ENCODE assay signal across 10 cellular contexts in the genomic region with DNA sequence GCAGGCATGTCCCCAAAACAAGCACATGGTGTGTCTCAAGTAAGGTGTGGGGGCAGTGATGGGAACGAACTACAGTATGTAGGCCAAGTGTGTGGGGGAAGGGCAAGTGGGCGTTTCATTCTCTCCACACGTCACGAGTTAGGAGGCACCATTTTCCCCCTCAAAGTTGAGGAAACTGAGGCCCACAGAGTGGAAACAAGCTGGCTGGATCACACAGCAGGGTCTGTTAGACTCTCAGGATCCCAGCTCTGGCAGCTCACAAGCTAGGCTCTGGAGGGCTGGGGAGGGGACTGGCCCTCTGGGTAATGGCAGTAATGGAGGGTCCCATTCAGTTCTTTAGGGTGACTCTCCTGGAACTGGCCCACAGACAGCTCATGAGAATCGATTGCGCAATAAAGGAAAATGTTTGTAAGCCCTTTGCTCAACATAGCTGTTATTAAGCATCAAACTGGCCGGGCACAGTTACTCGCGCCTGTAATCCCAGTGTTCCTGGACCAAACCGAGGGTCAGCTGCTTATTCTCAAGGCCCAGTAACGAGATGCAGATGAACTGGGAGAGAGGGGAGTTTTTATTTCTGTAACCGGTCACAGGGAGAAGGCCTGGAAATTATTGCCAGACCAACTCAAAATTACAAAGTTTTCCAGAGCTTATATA. TPM values are rescaled to one million over a fixed set of nuclear protein-coding genes. Genes with fewer than 3 reads are reported as not detected.
DNase-seq lines count a peak whose midpoint lies in the region; ATAC-seq lines count a peak whose summit lies in the region.
"Had no signal": no experiment of that assay in that cellular context is flagged by ENCODE, and none has a peak within 500 bp of the region (broad histone marks: within the 10 kb centered on the region; RNA-seq: fewer than 3 reads in every experiment).

No MANE protein-coding gene starts in this region.

- ATAC-seq in activated T-helper 17 cell treated with anti-CD3 and anti-CD28 coated beads, Interleukin-2, amount 50 U/mL, for 72 hours (replicated peaks) = no peak
- ATAC-seq in left ventricle myocardium superior (peak; percentile 83), sciatic nerve (peak; percentile 90), GM21526 (IDR thresholded peaks at IDR 0.05; ENCODE audit: low FRiP score, unreplicated experiment) (no peak)

- H3K4me1 Mint-ChIP-seq in activated T-helper 17 cell treated with anti-CD3 and anti-CD28 coated beads, Interleukin-2, amount 50 U/mL, for 72 hours = peaks cover 8% of the 10 kb centered on the region

- no peaks in the 10 kb centered on the region for H3K27me3 Mint-ChIP-seq in activated T-helper 17 cell treated with anti-CD3 and anti-CD28 coated beads, Interleukin-2, amount 50 U/mL, for 72 hours

- peak overlapping the region; percentile 26 for H3K27ac Mint-ChIP-seq in activated T-helper 17 cell treated with anti-CD3 and anti-CD28 coated beads, Interleukin-2, amount 50 U/mL, for 72 hours

- DNase-seq in GM04503 (ENCODE audit: low read depth) = peak; percentile 49
- peak; percentile 65 for DNase-seq in left ventricle myocardium superior
- DNase-seq in sciatic nerve (ENCODE audit: low spot score) = no peak
- no peak for DNase-seq in NK-92 treated with Interleukin-12 subunit alpha and Interleukin-12 subunit beta, amount 100 ng/mL, for 24 hours (lab: John Stamatoyannopoulos, UW)
- no peak for DNase-seq in activated effector memory CD4-positive, alpha-beta T cell treated with Interleukin-2 at 50 U/mL for 16 hours
- DNase-seq in activated CD4-positive, CD25-positive, alpha-beta regulatory T cell (lab: John Stamatoyannopoulos, UW) = no peak
- DNase-seq: dermis blood vessel endothelial cell, NCI-H1436 treated with DMSO at 0.1 percent for 48 hours had no signal

- H3K4me3 Mint-ChIP-seq in activated T-helper 17 cell treated with anti-CD3 and anti-CD28 coated beads, Interleukin-2, amount 50 U/mL, for 72 hours = no peak overlapping the region

- intact Hi-C loops in left ventricle myocardium superior (cut with micrococcal nuclease) (no loop called here), sciatic nerve (cut with DNase I) (no loop called here)

- no peaks in the 10 kb centered on the region for H3K36me3 Mint-ChIP-seq in activated T-helper 17 cell treated with anti-CD3 and anti-CD28 coated beads, Interleukin-2, amount 50 U/mL, for 72 hours (ENCODE audit: low read depth)

- no peaks in the 10 kb centered on the region for H3K9me3 Mint-ChIP-seq in activated T-helper 17 cell treated with anti-CD3 and anti-CD28 coated beads, Interleukin-2, amount 50 U/mL, for 72 hours

RNA-seq across cellular contexts. Expression of a gene that starts 24.1 kb away (rescaled TPM):
- under 1 TPM; 0.28 to 0.50 TPM for total RNA-seq in activated T-helper 17 cell treated with anti-CD3 and anti-CD28 coated beads, Interleukin-2, amount 50 U/mL, for 72 hours
- total RNA-seq in left ventricle myocardium superior (22.3 TPM), sciatic nerve (12.9 TPM)

Comparison
In these comparisons a context has a peak if more than half of its experiments do, and no peak if none do; other contexts are left out.
1. DNase-seq: peak in GM04503 (single experiment) and left ventricle myocardium superior (single experiment); none in sciatic nerve (single experiment), NK-92 treated with Interleukin-12 subunit alpha and Interleukin-12 subunit beta, amount 100 ng/mL, for 24 hours (single experiment), activated effector memory CD4-positive, alpha-beta T cell treated with Interleukin-2 at 50 U/mL for 16 hours (single experiment) and activated CD4-positive, CD25-positive, alpha-beta regulatory T cell (0 of 4).
2. ATAC-seq: peak in left ventricle myocardium superior (single experiment) and sciatic nerve (single experiment); none in activated T-helper 17 cell treated with anti-CD3 and anti-CD28 coated beads, Interleukin-2, amount 50 U/mL, for 72 hours (single experiment) and GM21526 (single experiment).